ENCODE assay signal across 15 cellular contexts in the genomic region with DNA sequence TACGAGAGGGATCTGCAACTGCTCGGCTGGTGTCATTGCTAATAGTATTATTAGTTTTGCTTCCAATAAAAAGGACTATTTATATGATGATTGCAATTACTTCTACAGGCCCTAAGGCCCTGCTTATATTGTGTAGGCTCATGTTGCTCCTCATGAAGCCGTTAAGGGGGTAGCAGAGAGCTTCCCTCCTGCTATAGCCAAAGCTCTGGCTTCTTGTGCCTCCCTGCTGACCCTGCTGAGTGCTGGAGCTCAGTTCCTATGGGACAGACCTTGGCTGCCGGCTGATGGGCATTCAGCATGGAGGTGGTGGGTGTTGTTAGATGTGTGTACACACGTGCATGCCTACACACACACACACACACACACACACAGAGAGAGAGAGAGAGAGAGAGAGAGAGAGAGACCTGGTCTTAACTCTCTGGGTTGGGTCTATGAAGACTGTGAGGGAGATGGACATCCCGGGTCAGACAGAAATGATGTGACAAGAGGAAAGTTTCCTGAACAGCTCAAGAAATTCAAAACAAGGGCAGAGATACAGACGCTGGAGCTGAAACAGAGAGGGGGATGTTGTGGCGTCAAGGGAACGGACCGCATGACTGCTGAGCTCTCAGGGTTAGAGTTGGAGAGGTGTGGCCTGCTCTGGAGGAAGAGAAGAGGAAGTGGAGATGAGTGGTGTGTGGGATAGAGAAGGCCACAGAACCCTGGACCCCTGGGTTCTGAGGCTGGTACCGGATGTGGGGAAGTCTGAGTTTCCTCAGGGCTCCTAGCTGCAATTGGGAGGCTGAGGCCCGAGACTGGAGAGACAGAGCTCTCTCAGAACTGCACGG. TPM values are rescaled to one million over a fixed set of nuclear protein-coding genes. Genes with fewer than 3 reads are reported as not detected.
DNase-seq lines count a peak whose midpoint lies in the region; ATAC-seq and TF ChIP-seq lines count a peak whose summit lies in the region.
"Had no signal": no experiment of that assay in that cellular context is flagged by ENCODE, and none has a peak within 500 bp of the region (broad histone marks: within the 10 kb centered on the region; RNA-seq: fewer than 3 reads in every experiment).

No MANE protein-coding gene starts in this region.

- peak; percentile 96 for ATAC-seq in activated naive CD8-positive, alpha-beta T cell treated with anti-CD3 and anti-CD28 coated beads, Interleukin-2, amount 10 ng/mL, durations not matched to agents 7 days and 5 days (ENCODE audit: low read depth)
- peak; percentile 66 for ATAC-seq in stimulated activated naive CD8-positive, alpha-beta T cell treated with anti-CD3 and anti-CD28 coated beads, Interleukin-15, Interleukin-2, amounts not matched to agents 100 U/mL and 50 U/mL, for 24 hours
- ATAC-seq in HG03342 (IDR thresholded peaks at IDR 0.05; ENCODE audit: unreplicated experiment) = no peak
- ATAC-seq: left colon had no signal

- H3K4me3 Mint-ChIP-seq in activated naive CD8-positive, alpha-beta T cell treated with anti-CD3 and anti-CD28 coated beads, Interleukin-2, amount 10 ng/mL, durations not matched to agents 7 days and 5 days = peak overlapping the region; percentile 47

- no peaks in the 10 kb centered on the region for H3K36me3 Mint-ChIP-seq in activated naive CD8-positive, alpha-beta T cell treated with anti-CD3 and anti-CD28 coated beads, Interleukin-2, amount 10 ng/mL, durations not matched to agents 7 days and 5 days

- intact Hi-C loops in esophagus squamous epithelium (cut with DNase I) = no loop called here

- peaks cover 41% of the 10 kb centered on the region for H3K4me1 Mint-ChIP-seq in activated naive CD8-positive, alpha-beta T cell treated with anti-CD3 and anti-CD28 coated beads, Interleukin-2, amount 10 ng/mL, durations not matched to agents 7 days and 5 days

- WGBS in esophagus squamous epithelium, 2 donors = 55 to 68% methylated on average over 10 to 11 of the region's 13 CpGs

- H3K27me3 Mint-ChIP-seq in activated naive CD8-positive, alpha-beta T cell treated with anti-CD3 and anti-CD28 coated beads, Interleukin-2, amount 10 ng/mL, durations not matched to agents 7 days and 5 days = peaks cover 88% of the 10 kb centered on the region

- peaks cover 7 to 15% (median 11%) of the 10 kb centered on the region in 3 donors for H3K4me1 ChIP-seq in esophagus squamous epithelium

- peaks cover 11 to 100% (median 26%) of the 10 kb centered on the region in 4 donors for H3K27me3 ChIP-seq in esophagus squamous epithelium

- no peak for TF ChIP-seq CTCF in esophagus squamous epithelium (IDR thresholded peaks at IDR 0.05)

- peak; percentile 14 for DNase-seq in activated naive CD4-positive, alpha-beta T cell treated with Interleukin-2 at 50 U/mL for 16 hours
- DNase-seq in activated naive CD4-positive, alpha-beta T cell (lab: John Stamatoyannopoulos, UW) = no peak
- DNase-seq in MV-4-11 (lab: John Stamatoyannopoulos, UW) (peak; percentile 94), DMS79 (lab: John Stamatoyannopoulos, UW) (no peak), esophagus squamous epithelium (lab: John Stamatoyannopoulos, UW) (no peak)
- DNase-seq in activated naive CD8-positive, alpha-beta T cell treated with anti-CD3 and anti-CD28 coated beads, Interleukin-2, amount 10 ng/mL, durations not matched to agents 7 days and 5 days = peak; percentile 67
- DNase-seq in stimulated activated naive CD8-positive, alpha-beta T cell treated with anti-CD3 and anti-CD28 coated beads, Interleukin-15, Interleukin-2, amounts not matched to agents 100 U/mL and 50 U/mL, for 24 hours = peak; percentile 25
- DNase-seq: aorta, H9, left colon had no signal

- H3K27ac ChIP-seq in esophagus squamous epithelium = no peak overlapping the region

- H3K4me3 ChIP-seq in esophagus squamous epithelium = no peak overlapping the region

- H3K9me3 ChIP-seq in esophagus squamous epithelium = no peaks in the 10 kb centered on the region

- H3K36me3 ChIP-seq in esophagus squamous epithelium = no peaks in the 10 kb centered on the region

- no peak for TF ChIP-seq POLR2A in esophagus squamous epithelium (IDR thresholded peaks at IDR 0.05)

- peak overlapping the region; percentile 36 for H3K27ac Mint-ChIP-seq in activated naive CD8-positive, alpha-beta T cell treated with anti-CD3 and anti-CD28 coated beads, Interleukin-2, amount 10 ng/mL, durations not matched to agents 7 days and 5 days
- H3K27ac Mint-ChIP-seq: H9 had no signal

- H3K9me3 Mint-ChIP-seq in activated naive CD8-positive, alpha-beta T cell treated with anti-CD3 and anti-CD28 coated beads, Interleukin-2, amount 10 ng/mL, durations not matched to agents 7 days and 5 days = no peaks in the 10 kb centered on the region
- H3K9me3 Mint-ChIP-seq: H9 had no signal

- POLR2A ChIA-PET in activated naive CD8-positive, alpha-beta T cell treated with anti-CD3 and anti-CD28 coated beads, Interleukin-2, amount 10 ng/mL, durations not matched to agents 7 days and 5 days (lab: Charles Lee) = interaction anchor here (0.6 to 1.9 kb wide), 7 partner anchors 17 to 284 kb away, joined by 3 to 8 read pairs (median 5); no protein-coding TSS in a partner anchor

RNA-seq across cellular contexts. Expression of gene BCAN, which starts 1.6 kb away (rescaled TPM):
- total RNA-seq in activated naive CD8-positive, alpha-beta T cell treated with anti-CD3 and anti-CD28 coated beads, Interleukin-2, amount 10 ng/mL, durations not matched to agents 7 days and 5 days = not detected
- not detected for total RNA-seq in esophagus squamous epithelium
- total RNA-seq: HT-29; left colon; pulmonary artery endothelial cell; T-helper 1 cell treated with Interleukin-12 subunit alpha and Interleukin-12 subunit beta and Interleukin-4 antibody, amounts not matched to agents 30 ng/mL and 1 ng/mL, for 36 hours had no signal

RNA-seq across cellular contexts. Expression of gene HAPLN2, which starts 24.3 kb away (rescaled TPM):
- total RNA-seq in activated naive CD8-positive, alpha-beta T cell treated with anti-CD3 and anti-CD28 coated beads, Interleukin-2, amount 10 ng/mL, durations not matched to agents 7 days and 5 days = under 1 TPM in 1 of 2 experiments, not detected in 1; 0.17 TPM
- total RNA-seq in esophagus squamous epithelium = under 1 TPM in 1 of 4 donors, not detected in 3; 0.18 TPM
- total RNA-seq: left colon; NCI-H460; pulmonary artery endothelial cell; T-helper 1 cell treated with Interleukin-12 subunit alpha and Interleukin-12 subunit beta and Interleukin-4 antibody, amounts not matched to agents 30 ng/mL and 1 ng/mL, for 36 hours had no signal

RNA-seq across cellular contexts. Expression of gene NES, which starts 33.7 kb away (rescaled TPM):
- not detected for total RNA-seq in activated naive CD8-positive, alpha-beta T cell treated with anti-CD3 and anti-CD28 coated beads, Interleukin-2, amount 10 ng/mL, durations not matched to agents 7 days and 5 days
- total RNA-seq in esophagus squamous epithelium = 1 to 10 TPM; 3.5 to 8.0 (median 5.4) TPM

RNA-seq across cellular contexts. Expression of gene GPATCH4, which starts 42.2 kb away (rescaled TPM):
- total RNA-seq in activated naive CD8-positive, alpha-beta T cell treated with anti-CD3 and anti-CD28 coated beads, Interleukin-2, amount 10 ng/mL, durations not matched to agents 7 days and 5 days = 10 to 100 TPM; 29.7 to 31.1 TPM
- total RNA-seq in esophagus squamous epithelium = 10 to 100 TPM; 14.0 to 41.8 (median 25.0) TPM

RNA-seq across cellular contexts. Expression of gene NAXE, which starts 51.9 kb away (rescaled TPM):
- total RNA-seq in activated naive CD8-positive, alpha-beta T cell treated with anti-CD3 and anti-CD28 coated beads, Interleukin-2, amount 10 ng/mL, durations not matched to agents 7 days and 5 days = 10 to 100 TPM; 53.8 TPM
- 10 to 100 TPM; 36.5 to 64.4 (median 52.8) TPM for total RNA-seq in esophagus squamous epithelium

Comparison
In these comparisons a context has a peak if more than half of its experiments do, and no peak if none do; other contexts are left out.
1. DNase-seq: peak in activated naive CD4-positive, alpha-beta T cell treated with Interleukin-2 at 50 U/mL for 16 hours (single experiment), MV-4-11 (single experiment), activated naive CD8-positive, alpha-beta T cell treated with anti-CD3 and anti-CD28 coated beads, Interleukin-2, amount 10 ng/mL, durations not matched to agents 7 days and 5 days (single experiment) and stimulated activated naive CD8-positive, alpha-beta T cell treated with anti-CD3 and anti-CD28 coated beads, Interleukin-15, Interleukin-2, amounts not matched to agents 100 U/mL and 50 U/mL, for 24 hours (single experiment); none in activated naive CD4-positive, alpha-beta T cell (0 of 4), DMS79 (single experiment) and esophagus squamous epithelium (single experiment).
2. RNA of gene NES, which starts 33.7 kb away (total RNA-seq): 3.5 to 8.0 TPM in esophagus squamous epithelium; not detected in activated naive CD8-positive, alpha-beta T cell treated with anti-CD3 and anti-CD28 coated beads, Interleukin-2, amount 10 ng/mL, durations not matched to agents 7 days and 5 days; every median in the first group is over 4 times any median in the second.